Comparison of ENCODE assay signal across 1 cellular context in genomic region chr22:20777420-20778177, GRCh38.
A peak's percentile ranks its signal among the peaks of the same experiment; 100 is the strongest.
TF ChIP-seq lines count a peak whose summit lies in the region.

No MANE protein-coding gene starts in this region.

TF ChIP-seq in HepG2, 621 proteins besides CTCF, POLR2A, EP300 and RAD21 (continued from another document and continues in another):
- TF ChIP-seq NFAT5 (CRISPR knock-in tag; IDR thresholded peaks at IDR 0.05) (no peak), ISX (CRISPR knock-in tag; conservative IDR thresholded peaks at IDR 0.05) (no peak), ZNF740 (CRISPR knock-in tag; IDR thresholded peaks at IDR 0.05) (0 out of 2 replicates have a peak, but pooled peaks have one; percentile 26), PTBP1 (IDR thresholded peaks at IDR 0.05; ENCODE audit: low read depth, low read length, poor library complexity, severe bottlenecking) (no peak), ZNF737 (CRISPR knock-in tag; IDR thresholded peaks at IDR 0.05; ENCODE audit: borderline replicate concordance) (no peak), SRSF9 (IDR thresholded peaks at IDR 0.05; ENCODE audit: borderline replicate concordance, insufficient read depth, low read depth, low read length, poor library complexity, severe bottlenecking) (no peak), BCLAF1 (IDR thresholded peaks at IDR 0.05) (no peak), HNRNPL (IDR thresholded peaks at IDR 0.05; ENCODE audit: low read depth, low read length) (no peak), AGO2 (optimal IDR thresholded peaks at IDR 0.05; ENCODE audit: low read depth, low read length) (no peak), TBP (CRISPR knock-in tag; IDR thresholded peaks at IDR 0.05) (no peak), PRDM15 (CRISPR knock-in tag; IDR thresholded peaks at IDR 0.05) (0 out of 2 replicates have a peak, but pooled peaks have one; percentile 56), DPF2 (CRISPR knock-in tag; IDR thresholded peaks at IDR 0.05; ENCODE audit: borderline replicate concordance, low read depth) (peak; percentile 61; the same call in 1 of the 2 replicates), ARID2 (CRISPR knock-in tag; IDR thresholded peaks at IDR 0.05; ENCODE audit: borderline replicate concordance) (no peak), HNF1A (IDR thresholded peaks at IDR 0.05; ENCODE audit: low read depth) (peak; percentile 72), HNF1A (CRISPR knock-in tag; IDR thresholded peaks at IDR 0.05; ENCODE audit: borderline replicate concordance) (peak; percentile 82; the same call in 1 of the 2 replicates), ZGPAT (CRISPR knock-in tag; IDR thresholded peaks at IDR 0.05) (peak; percentile 97), ZFAT (CRISPR knock-in tag; conservative IDR thresholded peaks at IDR 0.05) (no peak), XRCC5 (optimal IDR thresholded peaks at IDR 0.05; ENCODE audit: low read length) (peak; percentile 20), ZNF770 (CRISPR knock-in tag; IDR thresholded peaks at IDR 0.05) (no peak), TSC22D2 (CRISPR knock-in tag; IDR thresholded peaks at IDR 0.05; ENCODE audit: borderline replicate concordance) (no peak), ZNF224 (CRISPR knock-in tag; IDR thresholded peaks at IDR 0.05) (no peak), ZNF263 (CRISPR knock-in tag; IDR thresholded peaks at IDR 0.05) (no peak; the same call in 1 of the 2 replicates), AGO1 (IDR thresholded peaks at IDR 0.05; ENCODE audit: low read depth, low read length, poor library complexity, severe bottlenecking) (no peak), MTERF4 (CRISPR knock-in tag; IDR thresholded peaks at IDR 0.05) (no peak), MATR3 (CRISPR knock-in tag; IDR thresholded peaks at IDR 0.05) (no peak), PAXIP1 (CRISPR knock-in tag; conservative IDR thresholded peaks at IDR 0.05) (peak; percentile 93), ZKSCAN1 (IDR thresholded peaks at IDR 0.05; ENCODE audit: low read length) (no peak; the same call in 1 of the 2 replicates), HHEX (CRISPR knock-in tag; IDR thresholded peaks at IDR 0.05) (peak; percentile 66; the same call in 1 of the 2 replicates)
